ENCODE assay signal across 9 cellular contexts in genomic region chr2:201223089-201224073, GRCh38. TPM values are rescaled to one million over a fixed set of nuclear protein-coding genes. Genes with fewer than 3 reads are reported as not detected.
DNase-seq lines count a peak whose midpoint lies in the region; ATAC-seq and TF ChIP-seq lines count a peak whose summit lies in the region.
"Had no signal": no experiment of that assay in that cellular context is flagged by ENCODE, and none has a peak within 500 bp of the region (broad histone marks: within the 10 kb centered on the region; RNA-seq: fewer than 3 reads in every experiment).

No MANE protein-coding gene starts in this region.

- no peaks in the 10 kb centered on the region for H3K9me3 ChIP-seq in T-helper 17 cell (ENCODE audit: control insufficient read depth, low read length, poor library complexity, severe bottlenecking)

- H3K4me1 Mint-ChIP-seq in CD14-positive monocyte (peaks cover 39% of the 10 kb centered on the region), T-helper 17 cell (peaks cover 19% of the 10 kb centered on the region)

- H3K4me3 Mint-ChIP-seq in CD14-positive monocyte (no peak overlapping the region), T-helper 17 cell (peak overlapping the region; percentile 70)

- H3K27me3 Mint-ChIP-seq in CD14-positive monocyte (ENCODE audit: low read depth in 3 of 3) (peaks cover 0 to 3% (median 2%) of the 10 kb centered on the region in 3 donors), T-helper 17 cell (no peaks in the 10 kb centered on the region)

- H3K36me3 Mint-ChIP-seq in CD14-positive monocyte (peaks cover 46 to 47% of the 10 kb centered on the region in 2 donors), T-helper 17 cell (ENCODE audit: low read depth) (no peaks in the 10 kb centered on the region)

- no peak for DNase-seq in CD14-positive monocyte (ENCODE audit: low spot score)
- no peak for DNase-seq in T-helper 17 cell
- no peak for DNase-seq in H7
- no peak for DNase-seq in SK-N-DZ (ENCODE audit: low spot score)
- no peak for DNase-seq in 8988T
- DNase-seq in NCI-H510A (lab: John Stamatoyannopoulos, UW): no peak
- DNase-seq: dermis blood vessel endothelial cell had no signal

- ATAC-seq in GM19035 (IDR thresholded peaks at IDR 0.05; ENCODE audit: unreplicated experiment) (peak; percentile 92), HG02973 (IDR thresholded peaks at IDR 0.05; ENCODE audit: unreplicated experiment) (peak; percentile 93), T-helper 17 cell (no peak)

- H3K27ac Mint-ChIP-seq in CD14-positive monocyte (peak overlapping the region in 5 of 7 donors; percentile 6 to 73 (median 58)), T-helper 17 cell (peak overlapping the region; percentile 91)

- no peak overlapping the region for H3K4me3 ChIP-seq in H7 (ENCODE audit: insufficient read depth, low read depth, low read length)

- TF ChIP-seq CTCF in CD14-positive monocyte (IDR thresholded peaks at IDR 0.05): no peak

- no peaks in the 10 kb centered on the region for H3K9me3 Mint-ChIP-seq in CD14-positive monocyte

- no peaks in the 10 kb centered on the region; the same call in 1 of the 2 replicates for H3K36me3 ChIP-seq in H7 (replicated peaks; ENCODE audit: control insufficient read depth, insufficient read depth, low read length)

- intact Hi-C loops in CD14-positive monocyte (cut with micrococcal nuclease): no loop called here

- H3K27me3 ChIP-seq in H7 (ENCODE audit: control insufficient read depth, insufficient read depth, low read length): no peaks in the 10 kb centered on the region

RNA-seq across cellular contexts. Expression of gene CASP8, which starts 37.0 kb away (rescaled TPM):
- 10 to 100 TPM; 40.0 to 80.7 TPM for polyA plus RNA-seq in CD14-positive monocyte
- 100 to 1,000 TPM; 191 to 201 TPM for total RNA-seq in T-helper 17 cell
- total RNA-seq in H7 (2014; rRNA removed; shearing (Covaris generic)): 16.1 and 16.9 TPM in 2 replicates
- 0.23 TPM in 1 of 2 replicates, not detected in the other for polyA plus RNA-seq in SK-N-DZ (2014; cell fraction: cytosol; rRNA removed)
- 0.65 TPM in 1 of 2 replicates, not detected in the other for polyA plus RNA-seq in SK-N-DZ (2014; cell fraction: nucleus; rRNA removed)

RNA-seq across cellular contexts. Expression of gene CASP10, which starts 40.4 kb away (rescaled TPM):
- 10 to 100 TPM; 17.7 to 18.9 TPM for polyA plus RNA-seq in CD14-positive monocyte
- 10 to 100 TPM; 16.4 to 21.2 TPM for total RNA-seq in T-helper 17 cell
- 5.1 and 5.4 TPM in 2 replicates for total RNA-seq in H7 (2014; rRNA removed; shearing (Covaris generic))
- polyA plus RNA-seq in SK-N-DZ (2014; cell fraction: cytosol; rRNA removed): not detected in 2 replicates
- not detected in 2 replicates for polyA plus RNA-seq in SK-N-DZ (2014; cell fraction: nucleus; rRNA removed)

Comparison
In these comparisons a context has a peak if more than half of its experiments do, and no peak if none do; other contexts are left out.
1. RNA of gene CASP8, which starts 37.0 kb away (total RNA-seq): 191 to 201 TPM in T-helper 17 cell; 16.1 to 16.9 TPM in H7; every median in the first group is over 10 times any median in the second.